Comparison of ENCODE assay signal across 21 cellular contexts in the genomic region with DNA sequence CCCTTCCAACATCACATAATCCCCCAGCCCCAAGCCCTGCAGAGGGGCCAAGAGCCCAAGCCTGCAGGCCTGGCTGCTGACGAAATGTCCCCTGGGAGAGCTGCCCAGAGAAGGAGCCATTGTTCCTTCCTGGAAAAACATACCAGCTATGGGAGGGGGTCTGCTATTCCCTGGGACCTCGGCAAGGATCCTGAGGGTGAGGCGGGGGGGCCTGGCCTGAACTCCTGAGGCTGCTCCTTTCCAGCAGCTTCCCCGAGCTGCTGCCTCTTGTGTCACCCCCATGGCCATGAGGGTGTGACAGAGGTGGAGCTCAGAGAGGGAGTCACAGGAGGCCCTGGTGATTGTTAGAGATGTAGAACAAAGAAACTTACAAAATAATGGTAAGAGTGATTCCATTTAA. TPM values are rescaled to one million over a fixed set of nuclear protein-coding genes. Genes with fewer than 3 reads are reported as not detected.
A peak's percentile ranks its signal among the peaks of the same experiment; 100 is the strongest.
DNase-seq lines count a peak whose midpoint lies in the region; ATAC-seq and TF ChIP-seq lines count a peak whose summit lies in the region.
"Had no signal": no experiment of that assay in that cellular context is flagged by ENCODE, and none has a peak within 500 bp of the region (broad histone marks: within the 10 kb centered on the region; RNA-seq: fewer than 3 reads in every experiment).

No MANE protein-coding gene starts in this region.

- no peak for ATAC-seq in heart right ventricle
- no peak for ATAC-seq in HG03135 (IDR thresholded peaks at IDR 0.05; ENCODE audit: unreplicated experiment)
- ATAC-seq: activated CD8-positive, alpha-beta T cell treated with anti-CD3 and anti-CD28 coated beads, Interleukin-2, amount 10 ng/mL, durations not matched to agents 7 days and 5 days; activated T-cell treated with anti-CD3 and anti-CD28 coated beads, Interleukin-2, amount 50 U/mL, for 4 hours had no signal

- H3K27me3 ChIP-seq in left ventricle myocardium inferior (ENCODE audit: low read depth) (no peaks in the 10 kb centered on the region), heart right ventricle (no peaks in the 10 kb centered on the region), adipocyte (replicated peaks; ENCODE audit: control insufficient read depth, insufficient read depth, low read length) (no peaks in the 10 kb centered on the region), tibial artery (no peaks in the 10 kb centered on the region)
- H3K27me3 ChIP-seq: suprapubic skin had no signal

- intact Hi-C loops in left ventricle myocardium inferior (cut with micrococcal nuclease): no loop called here
- intact Hi-C loops in heart right ventricle (cut with DNase I): no loop called here
- intact Hi-C loops in tibial artery (cut with DNase I; ENCODE audit: low total_unique reads): no loop called here

- H3K9me3 ChIP-seq in left ventricle myocardium inferior (replicated peaks) (no peaks in the 10 kb centered on the region), heart right ventricle (no peaks in the 10 kb centered on the region), adipocyte (ENCODE audit: control insufficient read depth, low read length) (no peaks in the 10 kb centered on the region), tibial artery (no peaks in the 10 kb centered on the region)
- H3K9me3 ChIP-seq: suprapubic skin had no signal

- DNase-seq in left ventricle myocardium inferior (peak; percentile 5), heart right ventricle (no peak), adipocyte (ENCODE audit: low read depth) (no peak), midbrain (lab: John Stamatoyannopoulos, UW) (peak; percentile 14), tibial artery (peak in 1 of 2 donors; percentile 60), cerebellar nuclear complex (lab: John Stamatoyannopoulos, UW) (no peak), SK-N-DZ (ENCODE audit: low spot score) (no peak)
- DNase-seq: activated B cell treated with CpG ODN at 0.5 μM for 24 hours; activated CD8-positive, alpha-beta T cell treated with anti-CD3 and anti-CD28 coated beads, Interleukin-2, amount 10 ng/mL, durations not matched to agents 7 days and 5 days; activated naive CD4-positive, alpha-beta T cell treated with anti-CD3 and anti-CD28 coated beads, Interleukin-2, amount 10 ng/mL, durations not matched to agents 7 days and 5 days; activated T-cell treated with anti-CD3 and anti-CD28 coated beads, Interleukin-2, amount 50 U/mL, for 4 hours; CD4-positive, alpha-beta T cell; dermis blood vessel endothelial cell; hippocampal formation; islet precursor cell; KBM-7; NCI-H2029 treated with DMSO at 0.1 percent for 48 hours; stimulated activated CD4-positive, alpha-beta T cell treated with anti-CD3 and anti-CD28 coated beads, Interleukin-15, amount 100 ng/mL, for 24 hours; T-helper 2 cell had no signal

- H3K4me3 ChIP-seq in left ventricle myocardium inferior (no peak overlapping the region), heart right ventricle (no peak overlapping the region), adipocyte (ENCODE audit: low read length) (no peak overlapping the region), tibial artery (no peak overlapping the region)
- H3K4me3 ChIP-seq: suprapubic skin had no signal

- H3K4me1 ChIP-seq in left ventricle myocardium inferior: peaks cover 61% of the 10 kb centered on the region
- peaks cover 12 to 76% (median 44%) of the 10 kb centered on the region in 9 donors for H3K4me1 ChIP-seq in heart right ventricle
- H3K4me1 ChIP-seq in adipocyte (ENCODE audit: control insufficient read depth, insufficient read depth, low read length): peaks cover 59% of the 10 kb centered on the region
- peaks cover 6 to 90% (median 71%) of the 10 kb centered on the region in 4 donors for H3K4me1 ChIP-seq in tibial artery

- TF ChIP-seq CTCF in left ventricle myocardium inferior (IDR thresholded peaks at IDR 0.05; ENCODE audit: borderline replicate concordance): no peak
- no peak for TF ChIP-seq CTCF in heart right ventricle (IDR thresholded peaks at IDR 0.05)
- no peak for TF ChIP-seq CTCF in tibial artery (IDR thresholded peaks at IDR 0.05)

- H3K36me3 ChIP-seq in left ventricle myocardium inferior (no peaks in the 10 kb centered on the region), heart right ventricle (peaks cover 0 to 5% (median 0%) of the 10 kb centered on the region in 9 donors), adipocyte (ENCODE audit: control insufficient read depth, insufficient read depth, low read length, severe bottlenecking) (no peaks in the 10 kb centered on the region), tibial artery (no peaks in the 10 kb centered on the region)
- H3K36me3 ChIP-seq: suprapubic skin had no signal

- H3K27ac ChIP-seq in left ventricle myocardium inferior (replicated peaks): no peak overlapping the region
- peak overlapping the region in 3 of 10 donors; percentile 41 to 86 (median 71) for H3K27ac ChIP-seq in heart right ventricle
- H3K27ac ChIP-seq in tibial artery: peak overlapping the region; percentile 70 to 72
- H3K27ac ChIP-seq: suprapubic skin had no signal

- peak overlapping the region; percentile 2 for H3K9ac ChIP-seq in adipocyte (ENCODE audit: low read length)

- WGBS in heart right ventricle, 2 donors: 59 to 70% methylated on average over 4 of the region's 4 CpGs

RNA-seq across cellular contexts. Expression of a gene that starts 12.9 kb away (rescaled TPM):
- total RNA-seq in left ventricle myocardium inferior: 31.9 TPM
- 10 to 100 TPM; 11.2 to 60.2 (median 26.3) TPM for total RNA-seq in heart right ventricle
- polyA plus RNA-seq in heart right ventricle: 10 to 100 TPM; 41.4 to 66.6 TPM
- 29.4 and 31.5 TPM in 2 replicates for polyA plus RNA-seq in SK-N-DZ (2014; cell fraction: cytosol; rRNA removed)
- polyA plus RNA-seq in SK-N-DZ (2014; cell fraction: nucleus; rRNA removed): 24.0 and 26.1 TPM in 2 replicates

RNA-seq across cellular contexts. Expression of a gene that starts 53.0 kb away (rescaled TPM):
- total RNA-seq in left ventricle myocardium inferior (26.1 TPM), heart right ventricle (10 to 100 TPM; 21.1 to 38.4 (median 27.2) TPM)
- 10 to 100 TPM; 33.1 to 35.0 TPM for polyA plus RNA-seq in heart right ventricle
- polyA plus RNA-seq in SK-N-DZ (2014; cell fraction: cytosol; rRNA removed): 10.7 and 13.9 TPM in 2 replicates
- polyA plus RNA-seq in SK-N-DZ (2014; cell fraction: nucleus; rRNA removed): 6.9 and 16.8 TPM in 2 replicates

RNA-seq across cellular contexts. Expression of a gene that starts 55.4 kb away (rescaled TPM):
- total RNA-seq in left ventricle myocardium inferior (19.1 TPM), heart right ventricle (10 to 100 TPM; 17.9 to 50.1 (median 22.5) TPM)
- polyA plus RNA-seq in heart right ventricle: 10 to 100 TPM; 18.4 to 32.0 TPM
- polyA plus RNA-seq in SK-N-DZ (2014; cell fraction: cytosol; rRNA removed): 9.1 and 14.0 TPM in 2 replicates
- polyA plus RNA-seq in SK-N-DZ (2014; cell fraction: nucleus; rRNA removed): 13.7 and 17.4 TPM in 2 replicates

Comparison
In these comparisons a context has a peak if more than half of its experiments do, and no peak if none do; other contexts are left out.
1. DNase-seq: peak in left ventricle myocardium inferior (single experiment) and midbrain (single experiment); none in heart right ventricle (0 of 2), adipocyte (single experiment), cerebellar nuclear complex (0 of 2) and SK-N-DZ (single experiment).